In the genomic region with DNA sequence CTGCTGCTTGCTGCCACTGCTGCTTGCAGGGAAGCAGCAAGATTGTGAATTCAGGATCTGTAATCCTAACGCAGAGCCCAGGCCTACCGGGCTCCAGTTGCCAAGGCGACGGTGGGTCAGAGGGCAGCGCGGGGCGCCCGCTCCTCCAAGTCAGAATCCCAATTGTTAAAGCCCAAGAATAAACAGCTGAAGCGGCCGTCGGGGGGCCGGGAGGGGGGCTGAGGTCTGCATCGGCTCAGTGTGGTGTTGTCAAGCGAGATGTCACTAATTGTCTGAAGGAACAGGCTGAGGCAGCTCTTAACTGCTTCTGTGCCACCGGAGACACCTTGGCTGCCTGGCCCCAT, we compare ENCODE assay signal across 14 cellular contexts. TPM values are rescaled to one million over a fixed set of nuclear protein-coding genes. Genes with fewer than 3 reads are reported as not detected.
DNase-seq lines count a peak whose midpoint lies in the region; ATAC-seq and TF ChIP-seq lines count a peak whose summit lies in the region.
"Had no signal": no experiment of that assay in that cellular context is flagged by ENCODE, and none has a peak within 500 bp of the region (broad histone marks: within the 10 kb centered on the region; RNA-seq: fewer than 3 reads in every experiment).

No MANE protein-coding gene starts in this region.

- H3K27me3 ChIP-seq in breast epithelium, result no peaks in the 10 kb centered on the region
- H3K27me3 ChIP-seq in mammary epithelial cell (ENCODE audit: insufficient read depth, low read length), result no peaks in the 10 kb centered on the region
- H3K27me3 ChIP-seq in esophagus (ENCODE audit: control insufficient read depth in 1 of 2, insufficient read depth in 2 of 2, low read length in 2 of 2), result no peaks in the 10 kb centered on the region
- no peaks in the 10 kb centered on the region for H3K27me3 ChIP-seq in neural progenitor cell
- H3K27me3 ChIP-seq: left lung had no signal

- no peak overlapping the region for H3K9ac ChIP-seq in mammary epithelial cell (ENCODE audit: insufficient read depth, low read length)
- H3K9ac ChIP-seq in neural progenitor cell, result no peak overlapping the region

- CTCF ChIA-PET in mammary epithelial cell (lab: Charles Lee; ENCODE audit: low non-redundant PET), result no interaction called here

- no peak for ATAC-seq in HG03520 (IDR thresholded peaks at IDR 0.05; ENCODE audit: unreplicated experiment)
- ATAC-seq: activated naive CD4-positive, alpha-beta T cell treated with anti-CD3 and anti-CD28 coated beads, Interleukin-2, amount 50 U/mL, for 72 hours; left lung; PC-3 had no signal

- H2AFZ ChIP-seq in mammary epithelial cell (ENCODE audit: low read depth, low read length) (no peak overlapping the region), neural progenitor cell (replicated peaks) (no peak overlapping the region)

- H3K27me3 Mint-ChIP-seq in neural progenitor cell (ENCODE audit: insufficient read depth, low read depth) (peaks cover 8% of the 10 kb centered on the region), type B pancreatic cell (no peaks in the 10 kb centered on the region)
- no peaks in the 10 kb centered on the region for H3K27me3 Mint-ChIP-seq in activated T-helper 2 cell treated with anti-CD3 and anti-CD28 coated beads, Interferon-gamma antibody, Interleukin-2, Interleukin-4, amounts not matched to agents 10 μg/mL and 5 μg/mL and 100 μg/mL, durations not matched to agents 14 hours and 24 hours and 36 hours (ENCODE audit: low read depth)

- H3K4me1 ChIP-seq in breast epithelium, result peaks cover 45 to 92% of the 10 kb centered on the region in 2 donors
- peaks cover 78% of the 10 kb centered on the region for H3K4me1 ChIP-seq in mammary epithelial cell (ENCODE audit: insufficient read depth, low read length)
- peaks cover 34 to 83% of the 10 kb centered on the region in 2 donors for H3K4me1 ChIP-seq in esophagus (ENCODE audit: control insufficient read depth in 2 of 2, insufficient read depth in 2 of 2, low read length in 1 of 2)
- peaks cover 92% of the 10 kb centered on the region for H3K4me1 ChIP-seq in neural progenitor cell

- H3K4me2 ChIP-seq in mammary epithelial cell (ENCODE audit: insufficient read depth, low read depth, low read length) (no peak overlapping the region), neural progenitor cell (peak overlapping the region; percentile 76)

- H4K20me1 ChIP-seq in mammary epithelial cell (ENCODE audit: insufficient read depth, low read length) (no peaks in the 10 kb centered on the region), neural progenitor cell (ENCODE audit: low read depth) (peaks cover 86% of the 10 kb centered on the region)

- H3F3A ChIP-seq in neural progenitor cell (ENCODE audit: low read depth), result peaks cover 80% of the 10 kb centered on the region

- in situ Hi-C loops in mammary epithelial cell (cut with MboI; ENCODE audit: low sequenced_read_pairs in 2 of 2), result no loop called here

- H3K79me2 ChIP-seq in mammary epithelial cell (ENCODE audit: insufficient read depth, low read length) (peaks cover 93% of the 10 kb centered on the region), neural progenitor cell (ENCODE audit: low read depth) (peaks cover 86% of the 10 kb centered on the region)

- no peak overlapping the region for H3K4me3 ChIP-seq in breast epithelium
- no peak overlapping the region for H3K4me3 ChIP-seq in mammary epithelial cell (replicated peaks in 1 of 3; ENCODE audit: insufficient read depth in 1 of 3, low read depth in 2 of 3, low read length in 3 of 3)
- H3K4me3 ChIP-seq in esophagus (ENCODE audit: low read depth in 1 of 2, low read length in 2 of 2), result no peak overlapping the region
- H3K4me3 ChIP-seq in neural progenitor cell, result peak overlapping the region; percentile 22
- H3K4me3 ChIP-seq: left lung had no signal

- peak overlapping the region; percentile 79 for H3K4me3 Mint-ChIP-seq in neural progenitor cell
- peak overlapping the region; percentile 70 for H3K4me3 Mint-ChIP-seq in type B pancreatic cell
- no peak overlapping the region for H3K4me3 Mint-ChIP-seq in activated T-helper 2 cell treated with anti-CD3 and anti-CD28 coated beads, Interferon-gamma antibody, Interleukin-2, Interleukin-4, amounts not matched to agents 10 μg/mL and 5 μg/mL and 100 μg/mL, durations not matched to agents 14 hours and 24 hours and 36 hours (ENCODE audit: low read depth)

- TF ChIP-seq CTCF in breast epithelium (IDR thresholded peaks at IDR 0.05) (no peak), mammary epithelial cell (conservative IDR thresholded peaks at IDR 0.05 in 1 of 2, IDR thresholded peaks at IDR 0.05 in 1 of 2; ENCODE audit: extremely low read depth in 1 of 2, insufficient read depth in 1 of 2, low read depth in 1 of 2, low read length in 2 of 2) (no peak), neural progenitor cell (IDR thresholded peaks at IDR 0.05) (no peak), type B pancreatic cell (conservative IDR thresholded peaks at IDR 0.05) (no peak)

- no peak for TF ChIP-seq POLR2A in breast epithelium (IDR thresholded peaks at IDR 0.05)

- DNase-seq in breast epithelium (ENCODE audit: low spot score in 2 of 2), result no peak
- DNase-seq in mammary epithelial cell, result no peak
- peak; percentile 97 for DNase-seq in neural progenitor cell (ENCODE audit: low spot score)
- no peak for DNase-seq in type B pancreatic cell (ENCODE audit: extremely low spot score, unreplicated experiment)
- no peak for DNase-seq in HuH-7 (ENCODE audit: low spot score)
- no peak for DNase-seq in activated T-helper 2 cell treated with anti-CD3 and anti-CD28 coated beads, Interferon-gamma antibody, Interleukin-2, Interleukin-4, amounts not matched to agents 10 μg/mL and 5 μg/mL and 100 μg/mL, durations not matched to agents 14 hours and 24 hours and 36 hours (ENCODE audit: low spot score)
- DNase-seq: DMS 273 treated with DMSO at 0.1 percent for 48 hours, HCEC 1CT, KG1, left lung, PC-3 had no signal

- H3K4me1 Mint-ChIP-seq in neural progenitor cell (peaks cover 90% of the 10 kb centered on the region), type B pancreatic cell (ENCODE audit: unreplicated experiment) (peaks cover 84% of the 10 kb centered on the region)
- H3K4me1 Mint-ChIP-seq in activated T-helper 2 cell treated with anti-CD3 and anti-CD28 coated beads, Interferon-gamma antibody, Interleukin-2, Interleukin-4, amounts not matched to agents 10 μg/mL and 5 μg/mL and 100 μg/mL, durations not matched to agents 14 hours and 24 hours and 36 hours (ENCODE audit: low read depth), result peaks cover 15% of the 10 kb centered on the region

- BruUV-seq in mammary epithelial cell (replicated peaks; lab: Mats Ljungman, UMichigan), result no TSS peak

- no peaks in the 10 kb centered on the region for H3K36me3 Mint-ChIP-seq in neural progenitor cell
- no peaks in the 10 kb centered on the region for H3K36me3 Mint-ChIP-seq in type B pancreatic cell
- no peaks in the 10 kb centered on the region for H3K36me3 Mint-ChIP-seq in activated T-helper 2 cell treated with anti-CD3 and anti-CD28 coated beads, Interferon-gamma antibody, Interleukin-2, Interleukin-4, amounts not matched to agents 10 μg/mL and 5 μg/mL and 100 μg/mL, durations not matched to agents 14 hours and 24 hours and 36 hours (ENCODE audit: low read depth)
- H3K36me3 Mint-ChIP-seq: activated naive CD4-positive, alpha-beta T cell treated with anti-CD3 and anti-CD28 coated beads, Interleukin-2, amount 50 U/mL, for 72 hours had no signal

- H3K27ac ChIP-seq in breast epithelium (peak overlapping the region; percentile 92 to 93), mammary epithelial cell (ENCODE audit: insufficient read depth, low read depth, low read length) (no peak overlapping the region), esophagus (ENCODE audit: low read depth in 2 of 2, low read length in 1 of 2) (peak overlapping the region; percentile 56 to 94), neural progenitor cell (peak overlapping the region; percentile 91)

- intact Hi-C loops in breast epithelium (cut with DNase I; ENCODE audit: low total_unique reads) (no loop called here), mammary epithelial cell (cut with micrococcal nuclease) (no loop called here)
- intact Hi-C loops in activated T-helper 2 cell treated with anti-CD3 and anti-CD28 coated beads, Interferon-gamma antibody, Interleukin-2, Interleukin-4, amounts not matched to agents 10 μg/mL and 5 μg/mL and 100 μg/mL, durations not matched to agents 14 hours and 24 hours and 36 hours (cut with micrococcal nuclease), result no loop called here

- H3K36me3 ChIP-seq in breast epithelium, result no peaks in the 10 kb centered on the region
- no peaks in the 10 kb centered on the region for H3K36me3 ChIP-seq in mammary epithelial cell (ENCODE audit: insufficient read depth, low read length)
- H3K36me3 ChIP-seq in esophagus (ENCODE audit: control insufficient read depth in 2 of 2, insufficient read depth in 2 of 2, low read length in 1 of 2), result peaks cover 0 to 5% of the 10 kb centered on the region in 2 donors
- H3K36me3 ChIP-seq in neural progenitor cell, result no peaks in the 10 kb centered on the region
- H3K36me3 ChIP-seq: left lung had no signal

- H3K27ac Mint-ChIP-seq in neural progenitor cell (peak overlapping the region; percentile 97), type B pancreatic cell (peak overlapping the region; percentile 86)
- H3K27ac Mint-ChIP-seq in activated T-helper 2 cell treated with anti-CD3 and anti-CD28 coated beads, Interferon-gamma antibody, Interleukin-2, Interleukin-4, amounts not matched to agents 10 μg/mL and 5 μg/mL and 100 μg/mL, durations not matched to agents 14 hours and 24 hours and 36 hours, result no peak overlapping the region

- WGBS in mammary epithelial cell (ENCODE audit: low coverage, missing lambda C conversion rate), result 29% methylated on average over 1 of the region's 15 CpGs
- 48 to 49% methylated on average over 15 of the region's 15 CpGs for WGBS in esophagus, 2 donors

- H3K9me3 ChIP-seq in breast epithelium, result no peaks in the 10 kb centered on the region
- H3K9me3 ChIP-seq in mammary epithelial cell (replicated peaks; ENCODE audit: insufficient read depth, low read length), result no peaks in the 10 kb centered on the region
- H3K9me3 ChIP-seq in esophagus (ENCODE audit: control insufficient read depth in 2 of 2, insufficient read depth in 1 of 2, low read depth in 1 of 2, low read length in 1 of 2), result no peaks in the 10 kb centered on the region
- H3K9me3 ChIP-seq in neural progenitor cell (ENCODE audit: low read depth), result no peaks in the 10 kb centered on the region
- H3K9me3 ChIP-seq: left lung had no signal

- dilution Hi-C loops in mammary epithelial cell (cut with HindIII; ENCODE audit: low sequenced_read_pairs), result no loop called here

- H3K9me3 Mint-ChIP-seq in neural progenitor cell (no peaks in the 10 kb centered on the region), type B pancreatic cell (no peaks in the 10 kb centered on the region)
- no peaks in the 10 kb centered on the region for H3K9me3 Mint-ChIP-seq in activated T-helper 2 cell treated with anti-CD3 and anti-CD28 coated beads, Interferon-gamma antibody, Interleukin-2, Interleukin-4, amounts not matched to agents 10 μg/mL and 5 μg/mL and 100 μg/mL, durations not matched to agents 14 hours and 24 hours and 36 hours
- H3K9me3 Mint-ChIP-seq: activated naive CD4-positive, alpha-beta T cell treated with anti-CD3 and anti-CD28 coated beads, Interleukin-2, amount 50 U/mL, for 72 hours had no signal

RNA-seq across cellular contexts. Expression of a gene that starts 36.8 kb away (rescaled TPM):
- total RNA-seq in breast epithelium, result 10 to 100 TPM; 10.7 to 17.1 (median 15.4) TPM
- 10 to 100 TPM; 35.3 to 51.8 TPM for total RNA-seq in mammary epithelial cell
- polyA plus RNA-seq in mammary epithelial cell, result 8.0 TPM
- polyA minus RNA-seq in mammary epithelial cell, result 21.4 TPM
- 10 to 100 TPM; 24.7 to 58.4 TPM for polyA plus RNA-seq in esophagus
- 7.0 and 26.5 TPM in 2 replicates for total RNA-seq in neural progenitor cell (ENCODE audit: low replicate concordance)
- total RNA-seq in type B pancreatic cell (ENCODE audit: low replicate concordance), result 49.3 and 61.0 TPM in 2 replicates
- 28.5 and 29.3 TPM in 2 replicates for total RNA-seq in activated T-helper 2 cell treated with anti-CD3 and anti-CD28 coated beads, Interferon-gamma antibody, Interleukin-2, Interleukin-4, amounts not matched to agents 10 μg/mL and 5 μg/mL and 100 μg/mL, durations not matched to agents 14 hours and 24 hours and 36 hours
